8 cellular contexts compared by ENCODE assay signal in the genomic region with DNA sequence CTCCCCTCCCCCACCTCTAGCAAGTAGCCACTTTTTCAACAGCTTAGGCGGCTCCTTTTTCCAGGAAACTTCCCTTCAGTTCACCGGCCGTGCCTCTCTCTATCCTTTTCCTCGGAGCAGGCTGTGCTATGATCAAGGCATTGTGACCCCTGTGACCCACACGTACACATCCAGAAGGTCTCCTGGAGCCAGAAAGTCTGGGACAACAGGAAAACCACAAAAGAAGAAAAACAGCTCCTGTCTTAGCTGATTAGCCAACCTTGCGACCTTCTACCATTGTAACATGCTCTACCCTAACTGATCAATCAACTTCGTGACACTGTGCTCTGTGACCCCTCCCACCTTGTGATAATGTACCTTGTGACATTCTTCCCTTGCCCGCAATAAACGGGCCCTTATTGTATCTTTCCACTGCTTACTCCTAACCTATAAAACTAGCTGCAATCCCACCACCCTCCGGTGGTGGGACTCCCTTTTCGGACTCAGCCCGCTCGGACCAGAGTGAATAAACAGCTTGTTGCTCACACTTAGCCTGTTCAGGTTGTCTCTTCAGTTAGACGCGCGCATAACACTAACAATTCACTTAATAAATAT. TPM values are rescaled to one million over a fixed set of nuclear protein-coding genes. Genes with fewer than 3 reads are reported as not detected.
DNase-seq lines count a peak whose midpoint lies in the region; ATAC-seq, FAIRE-seq and TF ChIP-seq lines count a peak whose summit lies in the region.

No MANE protein-coding gene starts in this region.

- peak overlapping the region; percentile 87 for H3K4me2 ChIP-seq in HepG2 (ENCODE audit: low read depth, low read length)

- H3K27ac ChIP-seq in VCaP, result peak overlapping the region; percentile 70
- H3K27ac ChIP-seq in HepG2 (ENCODE audit: extremely low read length, insufficient read depth, low read length), result peak overlapping the region; percentile 98

- peak; percentile 70 for TF ChIP-seq CTCF in VCaP (conservative IDR thresholded peaks at IDR 0.05)
- TF ChIP-seq CTCF in HepG2 (CRISPR knock-in tag; IDR thresholded peaks at IDR 0.05), result peak; percentile 51

- no peaks in the 10 kb centered on the region for H3K36me3 ChIP-seq in HepG2 (replicated peaks in 1 of 2; ENCODE audit: control insufficient read depth in 1 of 2, insufficient read depth in 2 of 2, low read length in 2 of 2)

- FAIRE-seq in HepG2 (lab: Jason Lieb, UNC), result peak; percentile 86

- BruUV-seq in HepG2 (replicated peaks; lab: Mats Ljungman, UMichigan), result TSS peak; percentile 46

- TF ChIP-seq POLR2A in HepG2 (IDR thresholded peaks at IDR 0.05; ENCODE audit: insufficient read depth in 1 of 2, low read depth in 2 of 2, low read length in 2 of 2), result peak; percentile 62 to 69

- DNase-seq in GF-D8 (lab: John Stamatoyannopoulos, UW) (peak; percentile 81), NCI-H2227 treated with DMSO at 0.1 percent for 48 hours (lab: John Stamatoyannopoulos, UW) (peak; percentile 94), dermis microvascular lymphatic vessel endothelial cell (ENCODE audit: low read depth in 2 of 2) (peak; percentile 78 to 92), HepG2 (ENCODE audit: low spot score) (peak; percentile 100)
- peak; percentile 25 to 40 for DNase-seq in stimulated activated CD4-positive, alpha-beta T cell treated with anti-CD3 and anti-CD28 coated beads, Interleukin-4, amount 100 ng/mL, for 48 hours (ENCODE audit: low read depth in 2 of 2)

- no peaks in the 10 kb centered on the region for H4K20me1 ChIP-seq in HepG2 (ENCODE audit: insufficient read depth, low read length)

- peak overlapping the region; percentile 88 for H2AFZ ChIP-seq in HepG2 (ENCODE audit: low read length)

- peaks cover 55% of the 10 kb centered on the region for H3K4me1 ChIP-seq in HepG2 (ENCODE audit: insufficient read depth, low read length)

- no peaks in the 10 kb centered on the region; a peak in 2 of 5 replicates for H3K27me3 ChIP-seq in HepG2 (ENCODE audit: control insufficient read depth in 1 of 2, insufficient read depth in 2 of 2, low read length in 2 of 2)

- peak overlapping the region; percentile 89 for H3K9ac ChIP-seq in HepG2 (ENCODE audit: insufficient read depth, low read depth, low read length)

- TF ChIP-seq EP300 in HepG2 (IDR thresholded peaks at IDR 0.05; ENCODE audit: low read depth in 2 of 2, low read length in 2 of 2), result peak; percentile 87 to 93
- TF ChIP-seq EP300 in HepG2 (CRISPR knock-in tag; IDR thresholded peaks at IDR 0.05; ENCODE audit: borderline replicate concordance), result peak; percentile 98

- 0 out of 2 replicates have a peak, but pooled peaks have one; percentile 14 for TF ChIP-seq RAD21 in HepG2 (CRISPR knock-in tag; IDR thresholded peaks at IDR 0.05)

- WGBS in HepG2 (ENCODE audit: low lambda C conversion rate), result 2% methylated on average over 16 of the region's 16 CpGs

- POLR2A ChIA-PET in HepG2 (lab: Yijun Ruan, JAX), result interaction anchor here (0.7 to 6.2 kb wide), 12 partner anchors 11 to 143 kb away, joined by 3 to 79 read pairs (median 10); a partner anchor contains a TSS

- no peaks in the 10 kb centered on the region for H3K9me3 ChIP-seq in HepG2 (ENCODE audit: low read length)

- intact Hi-C loops in HepG2 (cut with micrococcal nuclease; ENCODE audit: unreplicated experiment), result loop anchor here (1.0 to 2.0 kb wide), 5 partner anchors 26 to 117 kb away; no protein-coding TSS in a partner anchor

- H3K79me2 ChIP-seq in HepG2 (ENCODE audit: insufficient read depth, low read length), result no peaks in the 10 kb centered on the region

- CTCF ChIA-PET in HepG2 (lab: Yijun Ruan, JAX; ENCODE audit: low intra/inter-chr PET ratio, low total read pairs), result interaction anchor here (1.7 to 3.3 kb wide), 2 partner anchors 36 to 143 kb away, joined by 6 to 13 read pairs; no protein-coding TSS in a partner anchor

- in situ Hi-C loops in HepG2 (cut with HindIII; ENCODE audit: extremely low pct_ligation_motif_present, low pct_unique_long_range_greater_than_20kb), result loop anchor here (5.0 kb wide), 1 partner anchor 39 kb away; no protein-coding TSS in a partner anchor

- H3K4me3 ChIP-seq in HepG2 (replicated peaks in 1 of 3; ENCODE audit: insufficient read depth in 1 of 3, low read depth in 2 of 3, low read length in 3 of 3), result peak overlapping the region; percentile 71 to 97 (median 83)

- ATAC-seq in HG02678 (IDR thresholded peaks at IDR 0.05; ENCODE audit: unreplicated experiment) (peak; percentile 39), HepG2 (peak; percentile 78), HG03108 (IDR thresholded peaks at IDR 0.05; ENCODE audit: unreplicated experiment) (no peak)

TF ChIP-seq in HepG2, 621 proteins besides CTCF, POLR2A, EP300 and RAD21 (continues in another document):
- TF ChIP-seq AHR (CRISPR knock-in tag; IDR thresholded peaks at IDR 0.05) (no peak; the same call in 1 of the 2 replicates), ZNF264 (CRISPR knock-in tag; IDR thresholded peaks at IDR 0.05) (peak; percentile 10; the same call in 1 of the 2 replicates), NR2F6 (IDR thresholded peaks at IDR 0.05) (peak; percentile 97), NR2F6 (CRISPR knock-in tag; IDR thresholded peaks at IDR 0.05) (peak; percentile 98), ZNF883 (CRISPR knock-in tag; IDR thresholded peaks at IDR 0.05; ENCODE audit: not compliant biosample characterization) (no peak)

RNA-seq across cellular contexts. Expression of a gene that starts 24.2 kb away (rescaled TPM):
- under 0.01 and 0.13 TPM in 2 replicates for total RNA-seq in dermis microvascular lymphatic vessel endothelial cell
- total RNA-seq in HepG2 (2016; rRNA removed; fragmentation: Illumina TruSeq; extraction: Trizol), result not detected in 2 replicates
- total RNA-seq in HepG2 (2016; cell fraction: cytosol; rRNA removed; fragmentation: Illumina TruSeq; extraction: Trizol; ENCODE audit: low read depth), result not detected in 2 replicates
- not detected in 2 replicates for total RNA-seq in HepG2 (2016; cell fraction: insoluble cytoplasmic fraction; rRNA removed; fragmentation: Illumina TruSeq; extraction: Trizol)
- total RNA-seq in HepG2 (2016; cell fraction: membrane; rRNA removed; fragmentation: Illumina TruSeq; extraction: Trizol), result not detected in 2 replicates
- total RNA-seq in HepG2 (2016; cell fraction: nucleus; rRNA removed; fragmentation: Illumina TruSeq; extraction: Trizol), result not detected in 2 replicates
- polyA plus RNA-seq in HepG2 (2011; rRNA removed), result not detected in 2 replicates
- polyA plus RNA-seq in HepG2 (2011; cell fraction: cytosol; rRNA removed), result not detected in 2 replicates
- not detected in 2 replicates for polyA plus RNA-seq in HepG2 (2011; cell fraction: nucleus; rRNA removed)
- not detected in 2 replicates for polyA plus RNA-seq in HepG2 (2012)
- not detected in 2 replicates for polyA plus RNA-seq in HepG2 (2016; cell fraction: cytosol; fragmentation: Illumina TruSeq; extraction: Trizol; ENCODE audit: low read depth)
- polyA plus RNA-seq in HepG2 (2016; cell fraction: insoluble cytoplasmic fraction; fragmentation: Illumina TruSeq; extraction: Trizol; ENCODE audit: low read depth), result not detected in 2 replicates
- not detected in 2 replicates for polyA plus RNA-seq in HepG2 (2016; cell fraction: membrane; fragmentation: Illumina TruSeq; extraction: Trizol; ENCODE audit: low read depth)
- not detected in 2 replicates for polyA plus RNA-seq in HepG2 (2016; cell fraction: nucleus; fragmentation: Illumina TruSeq; extraction: Trizol; ENCODE audit: insufficient read depth, low read depth)
- 1.1 TPM in 1 of 2 replicates, not detected in the other for polyA minus RNA-seq in HepG2 (2011; rRNA and poly(A)+ RNA removed; ENCODE audit: low replicate concordance)
- polyA minus RNA-seq in HepG2 (2011; cell fraction: cytosol; rRNA and poly(A)+ RNA removed), result not detected in 2 replicates
- not detected in 2 replicates for polyA minus RNA-seq in HepG2 (2011; cell fraction: nucleus; rRNA and poly(A)+ RNA removed)

RNA-seq across cellular contexts. Expression of a gene that starts 57.1 kb away (rescaled TPM):
- total RNA-seq in dermis microvascular lymphatic vessel endothelial cell (39.2 and 59.9 TPM in 2 replicates), HepG2 (2016; rRNA removed; fragmentation: Illumina TruSeq; extraction: Trizol) (79.0 and 88.6 TPM in 2 replicates)
- total RNA-seq in HepG2 (2016; cell fraction: cytosol; rRNA removed; fragmentation: Illumina TruSeq; extraction: Trizol; ENCODE audit: low read depth), result 14.2 and 14.7 TPM in 2 replicates
- total RNA-seq in HepG2 (2016; cell fraction: insoluble cytoplasmic fraction; rRNA removed; fragmentation: Illumina TruSeq; extraction: Trizol), result 82.1 and 84.2 TPM in 2 replicates
- total RNA-seq in HepG2 (2016; cell fraction: membrane; rRNA removed; fragmentation: Illumina TruSeq; extraction: Trizol), result 35.6 and 36.2 TPM in 2 replicates
- total RNA-seq in HepG2 (2016; cell fraction: nucleus; rRNA removed; fragmentation: Illumina TruSeq; extraction: Trizol), result 86.3 and 102 TPM in 2 replicates
- polyA plus RNA-seq in HepG2 (2011; rRNA removed), result 108 and 112 TPM in 2 replicates
- polyA plus RNA-seq in HepG2 (2011; cell fraction: cytosol; rRNA removed), result 79.8 and 88.4 TPM in 2 replicates
- polyA plus RNA-seq in HepG2 (2011; cell fraction: nucleus; rRNA removed), result 158 and 172 TPM in 2 replicates
- 57.6 and 68.7 TPM in 2 replicates for polyA plus RNA-seq in HepG2 (2012)
- 6.2 and 6.6 TPM in 2 replicates for polyA plus RNA-seq in HepG2 (2016; cell fraction: cytosol; fragmentation: Illumina TruSeq; extraction: Trizol; ENCODE audit: low read depth)
- 74.5 and 78.1 TPM in 2 replicates for polyA plus RNA-seq in HepG2 (2016; cell fraction: insoluble cytoplasmic fraction; fragmentation: Illumina TruSeq; extraction: Trizol; ENCODE audit: low read depth)
- 14.8 and 17.7 TPM in 2 replicates for polyA plus RNA-seq in HepG2 (2016; cell fraction: membrane; fragmentation: Illumina TruSeq; extraction: Trizol; ENCODE audit: low read depth)
- polyA plus RNA-seq in HepG2 (2016; cell fraction: nucleus; fragmentation: Illumina TruSeq; extraction: Trizol; ENCODE audit: insufficient read depth, low read depth), result 88.3 and 97.6 TPM in 2 replicates
- 155 and 156 TPM in 2 replicates for polyA minus RNA-seq in HepG2 (2011; rRNA and poly(A)+ RNA removed; ENCODE audit: low replicate concordance)
- 47.8 and 51.6 TPM in 2 replicates for polyA minus RNA-seq in HepG2 (2011; cell fraction: cytosol; rRNA and poly(A)+ RNA removed)
- polyA minus RNA-seq in HepG2 (2011; cell fraction: nucleus; rRNA and poly(A)+ RNA removed), result 183 and 209 TPM in 2 replicates

Comparison
In these comparisons a context has a peak if more than half of its experiments do, and no peak if none do; other contexts are left out.
1. DNase-seq: peak in every context shown above with its lines; median percentile 100 in HepG2; 94 in NCI-H2227 treated with DMSO at 0.1 percent for 48 hours; 85 in dermis microvascular lymphatic vessel endothelial cell; 81 in GF-D8; 32 in stimulated activated CD4-positive, alpha-beta T cell treated with anti-CD3 and anti-CD28 coated beads, Interleukin-4, amount 100 ng/mL, for 48 hours.